In the genomic region with DNA sequence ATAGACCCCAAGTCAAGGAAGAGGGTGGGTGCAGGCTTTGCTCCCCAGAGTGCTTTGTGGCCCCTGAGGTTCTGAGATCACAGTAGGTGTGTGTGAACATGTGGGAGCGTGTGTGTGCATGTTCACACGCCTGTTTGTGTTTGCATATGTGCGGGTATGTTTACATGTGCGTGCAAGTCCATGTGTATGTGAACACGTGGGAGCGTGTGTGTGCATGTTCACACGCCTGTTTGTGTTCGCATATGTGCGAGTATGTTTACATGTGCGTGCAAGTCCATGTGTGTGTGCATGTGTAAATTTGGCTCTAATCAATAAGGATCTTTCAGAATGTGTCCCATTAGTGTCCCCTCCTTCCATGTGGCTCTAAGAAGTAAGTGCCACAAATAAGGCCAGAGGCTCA, we compare ENCODE assay signal across 32 cellular contexts. TPM values are rescaled to one million over a fixed set of nuclear protein-coding genes. Genes with fewer than 3 reads are reported as not detected.
"Had no signal": no experiment of that assay in that cellular context is flagged by ENCODE, and none has a peak within 500 bp of the region (broad histone marks: within the 10 kb centered on the region; RNA-seq: fewer than 3 reads in every experiment).

No MANE protein-coding gene starts in this region.

- H3K4me1 Mint-ChIP-seq: immature natural killer cell, memory B cell had no signal

- ATAC-seq: foreskin keratinocyte; gastroesophageal sphincter; left ventricle myocardium superior; lower lobe of right lung; natural killer cell; stimulated activated effector memory CD8-positive, alpha-beta T cell treated with anti-CD3 and anti-CD28 coated beads, Interleukin-12 subunit alpha, Interleukin-12 subunit beta, amount 100 ng/mL, for 72 hours had no signal

- H3K9me3 ChIP-seq: esophagus muscularis mucosa, gastroesophageal sphincter, lower lobe of right lung, prostate gland, right atrium auricular region, sigmoid colon, stomach, thyroid gland, vagina had no signal

- H3K4me3 Mint-ChIP-seq: immature natural killer cell; memory B cell; natural killer cell; stimulated activated effector memory CD8-positive, alpha-beta T cell treated with anti-CD3 and anti-CD28 coated beads, Interleukin-12 subunit alpha, Interleukin-12 subunit beta, amount 100 ng/mL, for 72 hours had no signal

- FAIRE-seq: endothelial cell of umbilical vein, keratinocyte had no signal

- H3K36me3 ChIP-seq: esophagus muscularis mucosa, gastroesophageal sphincter, lower lobe of right lung, prostate gland, right atrium auricular region, sigmoid colon, stomach, thyroid gland, vagina had no signal

- DNase-seq: dermis blood vessel endothelial cell; effector memory CD4-positive, alpha-beta T cell; foreskin keratinocyte; hypothalamus; immature natural killer cell; left ventricle myocardium superior; lower lobe of right lung; natural killer cell; nucleus accumbens; sigmoid colon; stimulated activated CD4-positive, alpha-beta T cell treated with anti-CD3 and anti-CD28 coated beads, Interleukin-2, amount 100 ng/mL, for 24 hours; stimulated activated CD4-positive, alpha-beta T cell treated with anti-CD3 and anti-CD28 coated beads, Interleukin-4, amount 100 ng/mL, for 24 hours; stimulated activated naive CD4-positive, alpha-beta T cell treated with Interleukin-2 at 50 U/mL for 16 hours; stomach; thyroid gland; trophoblast cell had no signal

- H3K27me3 ChIP-seq: esophagus muscularis mucosa, gastroesophageal sphincter, right atrium auricular region, sigmoid colon, stomach, thyroid gland, vagina had no signal

- H3K36me3 Mint-ChIP-seq: immature natural killer cell; memory B cell; natural killer cell; stimulated activated effector memory CD8-positive, alpha-beta T cell treated with anti-CD3 and anti-CD28 coated beads, Interleukin-12 subunit alpha, Interleukin-12 subunit beta, amount 100 ng/mL, for 72 hours had no signal

- H3K4me1 ChIP-seq: prostate gland had no signal

- H3K27ac Mint-ChIP-seq: immature natural killer cell; memory B cell; natural killer cell; stimulated activated effector memory CD8-positive, alpha-beta T cell treated with anti-CD3 and anti-CD28 coated beads, Interleukin-12 subunit alpha, Interleukin-12 subunit beta, amount 100 ng/mL, for 72 hours had no signal

- H3K27ac ChIP-seq: coronary artery, foreskin keratinocyte, lower lobe of right lung, prostate gland, vagina had no signal

- H3K4me3 ChIP-seq: coronary artery, esophagus muscularis mucosa, gastroesophageal sphincter, lower lobe of right lung, prostate gland, right atrium auricular region, sigmoid colon, stomach, vagina had no signal

- H3K9me3 Mint-ChIP-seq: immature natural killer cell; memory B cell; natural killer cell; stimulated activated effector memory CD8-positive, alpha-beta T cell treated with anti-CD3 and anti-CD28 coated beads, Interleukin-12 subunit alpha, Interleukin-12 subunit beta, amount 100 ng/mL, for 72 hours had no signal

RNA-seq across cellular contexts. Expression of a gene that starts 49.9 kb away (rescaled TPM):
- total RNA-seq: dermis blood vessel endothelial cell, endothelial cell of umbilical vein, epithelial cell of proximal tubule, esophagus muscularis mucosa, fibroblast of lung, foreskin keratinocyte, lower lobe of right lung, mononuclear cell, natural killer cell, osteocyte, skeletal muscle tissue, subcutaneous adipose tissue, vagina had no signal
- polyA plus RNA-seq: endothelial cell of umbilical vein, fibroblast of lung, immature natural killer cell, keratinocyte had no signal
